In the genomic region with DNA sequence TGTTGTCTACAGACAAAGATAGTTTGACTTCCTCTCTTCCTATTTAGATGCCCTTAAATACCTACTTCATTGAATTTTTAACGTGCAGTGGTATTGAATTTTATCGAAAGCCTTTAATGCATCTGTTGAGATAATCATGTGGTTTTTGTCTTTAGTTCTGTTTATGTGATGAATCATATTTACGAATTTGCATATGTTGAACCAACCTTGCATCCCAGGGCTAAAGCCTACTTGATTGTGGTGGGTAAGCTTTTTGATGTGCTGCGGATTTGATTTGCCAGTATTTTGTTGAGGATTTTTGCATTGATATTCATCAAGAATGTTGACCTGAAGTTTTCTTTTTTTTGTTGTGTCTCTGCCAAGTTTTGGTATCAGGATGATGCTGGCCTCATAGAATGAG, we compare ENCODE assay signal across 3 cellular contexts.
TF ChIP-seq lines count a peak whose summit lies in the region.

No MANE protein-coding gene starts in this region.

TF ChIP-seq in HEK293, 187 proteins besides CTCF, POLR2A, EP300 and RAD21:
- TF ChIP-seq SETDB1 (IDR thresholded peaks at IDR 0.05; ENCODE audit: insufficient read length, low read length), result peak; percentile 46

TF ChIP-seq in GM12878, 131 proteins besides CTCF, POLR2A, EP300 and RAD21:
- peak; percentile 34; the same call in 1 of the 3 replicates for TF ChIP-seq POU2F2 (IDR thresholded peaks at IDR 0.05; ENCODE audit: borderline replicate concordance, low read depth, low read length)

TF ChIP-seq in K562, 482 proteins besides CTCF, POLR2A, EP300 and RAD21:
- peak; percentile 97 for TF ChIP-seq ZNF324 (CRISPR knock-in tag; IDR thresholded peaks at IDR 0.05)
- TF ChIP-seq TRIM24 (IDR thresholded peaks at IDR 0.05), result peak in 1 of 2 experiments; percentile 62; a peak in 2 of 4 replicates
- TF ChIP-seq FOSL1 (tag; conservative IDR thresholded peaks at IDR 0.05), result 0 out of 2 replicates have a peak, but pooled peaks have one; percentile 23
